In genomic region chr1:201154389-201155165, GRCh38 we compare ENCODE assay signal across 8 cellular contexts. TPM values are rescaled to one million over a fixed set of nuclear protein-coding genes. Genes with fewer than 3 reads are reported as not detected.
DNase-seq lines count a peak whose midpoint lies in the region; ATAC-seq and FAIRE-seq lines count a peak whose summit lies in the region.

Gene TMEM9 (minus strand): TSS chr1:201154474. CDS start chr1:201153923, 551 bp downstream.

- DNase-seq in DMS153 (lab: John Stamatoyannopoulos, UW) = peak; percentile 95
- DNase-seq in GM23248 = peak; percentile 96
- DNase-seq in Karpas-422 = peak; percentile 99
- DNase-seq in RCC 7860 (ENCODE audit: low spot score) = peak; percentile 89
- DNase-seq in activated T-cell treated with anti-CD3 and anti-CD28 coated beads, Interleukin-2, amount 50 U/mL, for 48 hours = peak; percentile 99 to 100
- peak; percentile 97 to 99 for DNase-seq in stimulated activated CD8-positive, alpha-beta memory T cell treated with anti-CD3 and anti-CD28 coated beads, Interleukin-7, amount 100 ng/mL, for 1 hour (ENCODE audit: low read depth in 2 of 2)

- peak within 1 kb of the TSS; percentile 95 for H2AFZ ChIP-seq in GM23248
- H2AFZ ChIP-seq in Karpas-422 (ENCODE audit: low read length) = peak within 1 kb of the TSS; percentile 86

- H3K27me3 ChIP-seq in GM23248 (replicated peaks; ENCODE audit: insufficient read depth) (no peaks in the 10 kb centered on the region), Karpas-422 (ENCODE audit: low read length) (no peaks in the 10 kb centered on the region), muscle layer of colon (ENCODE audit: control insufficient read depth in 1 of 2, insufficient read depth in 2 of 2, low read length in 2 of 2) (no peaks in the 10 kb centered on the region)

- H3K79me2 ChIP-seq in GM23248 (ENCODE audit: insufficient read depth) (peaks cover 12% of the 10 kb centered on the region), Karpas-422 (ENCODE audit: low read length) (peaks cover 17% of the 10 kb centered on the region)

- H3K36me3 ChIP-seq in GM23248 (ENCODE audit: low read depth) (no peaks in the 10 kb centered on the region), Karpas-422 (ENCODE audit: insufficient read depth, low read length) (peaks cover 6% of the 10 kb centered on the region; the same call in 1 of the 2 replicates), muscle layer of colon (ENCODE audit: insufficient read depth, low read length) (peaks cover 27% of the 10 kb centered on the region)

- peak within 1 kb of the TSS; percentile 85 for H3K4me3 ChIP-seq in GM23248
- peak within 1 kb of the TSS; percentile 92 for H3K4me3 ChIP-seq in Karpas-422 (ENCODE audit: low read length)
- H3K4me3 ChIP-seq in muscle layer of colon (ENCODE audit: low read depth in 1 of 2, low read length in 2 of 2) = peak within 1 kb of the TSS; percentile 79 to 88

- in situ Hi-C loops in GM23248 (cut with MboI) = no loop called here

- ATAC-seq in esophagus mucosa = peak; percentile 97

- FAIRE-seq in RCC 7860 (lab: Jason Lieb, UNC) = no peak

- no peak within 1 kb of the TSS for H3K27ac ChIP-seq in GM23248
- H3K27ac ChIP-seq in Karpas-422 (ENCODE audit: low read length) = no peak within 1 kb of the TSS
- H3K27ac ChIP-seq in muscle layer of colon (ENCODE audit: low read depth, low read length) = peak within 1 kb of the TSS; percentile 2

- no peaks in the 10 kb centered on the region for H3F3A ChIP-seq in GM23248 (ENCODE audit: insufficient read depth)

- H3K9ac ChIP-seq in GM23248 = peak within 1 kb of the TSS; percentile 85
- H3K9ac ChIP-seq in Karpas-422 (ENCODE audit: low read length) = peak within 1 kb of the TSS; percentile 84
- H3K9ac ChIP-seq in muscle layer of colon (ENCODE audit: low read length) = peak within 1 kb of the TSS; percentile 62

- no peaks in the 10 kb centered on the region for H3K9me2 ChIP-seq in GM23248 (ENCODE audit: insufficient read depth)
- H3K9me2 ChIP-seq in Karpas-422 (replicated peaks; ENCODE audit: insufficient read depth, low read length) = no peaks in the 10 kb centered on the region

- H3K4me2 ChIP-seq in GM23248 (ENCODE audit: unreplicated experiment) (peak within 1 kb of the TSS; percentile 96), Karpas-422 (ENCODE audit: low read depth, low read length, poor library complexity, severe bottlenecking) (peak within 1 kb of the TSS; percentile 91)

- H3K4me1 ChIP-seq in GM23248 (ENCODE audit: insufficient read depth) = peaks cover 8% of the 10 kb centered on the region
- peaks cover 29% of the 10 kb centered on the region for H3K4me1 ChIP-seq in Karpas-422 (ENCODE audit: low read length)
- H3K4me1 ChIP-seq in muscle layer of colon (ENCODE audit: insufficient read depth, low read length) = peaks cover 16% of the 10 kb centered on the region

- H3K9me3 ChIP-seq in GM23248 (ENCODE audit: low read depth) (no peaks in the 10 kb centered on the region), Karpas-422 (ENCODE audit: low read length) (no peaks in the 10 kb centered on the region), muscle layer of colon (ENCODE audit: low read length) (no peaks in the 10 kb centered on the region)

- H4K20me1 ChIP-seq in GM23248 (ENCODE audit: insufficient read depth) (no peaks in the 10 kb centered on the region), Karpas-422 (ENCODE audit: insufficient read depth, low read depth, low read length) (no peaks in the 10 kb centered on the region)

- WGBS in GM23248 (ENCODE audit: low coverage in 1 of 2, low lambda C conversion rate in 2 of 2, missing lambda C conversion rate in 2 of 2), 2 experiments = 7 to 8% methylated on average over 31 of the region's 31 CpGs

RNA-seq across cellular contexts. Expression of gene TMEM9, which starts in this region (rescaled TPM):
- 77.9 and 81.0 TPM in 2 replicates for total RNA-seq in GM23248 (2014; rRNA removed; shearing (Covaris generic))
- 70.3 and 76.8 TPM in 2 replicates for polyA plus RNA-seq in GM23248 (2016; fragmentation: Nextera tagmentation; extraction: Ambion mirVana)
- 27.1 and 45.5 TPM in 2 replicates for total RNA-seq in Karpas-422 (2014; rRNA removed; shearing (Covaris generic); ENCODE audit: low replicate concordance)
- 28.2 TPM for total RNA-seq in esophagus mucosa
